In the genomic region with DNA sequence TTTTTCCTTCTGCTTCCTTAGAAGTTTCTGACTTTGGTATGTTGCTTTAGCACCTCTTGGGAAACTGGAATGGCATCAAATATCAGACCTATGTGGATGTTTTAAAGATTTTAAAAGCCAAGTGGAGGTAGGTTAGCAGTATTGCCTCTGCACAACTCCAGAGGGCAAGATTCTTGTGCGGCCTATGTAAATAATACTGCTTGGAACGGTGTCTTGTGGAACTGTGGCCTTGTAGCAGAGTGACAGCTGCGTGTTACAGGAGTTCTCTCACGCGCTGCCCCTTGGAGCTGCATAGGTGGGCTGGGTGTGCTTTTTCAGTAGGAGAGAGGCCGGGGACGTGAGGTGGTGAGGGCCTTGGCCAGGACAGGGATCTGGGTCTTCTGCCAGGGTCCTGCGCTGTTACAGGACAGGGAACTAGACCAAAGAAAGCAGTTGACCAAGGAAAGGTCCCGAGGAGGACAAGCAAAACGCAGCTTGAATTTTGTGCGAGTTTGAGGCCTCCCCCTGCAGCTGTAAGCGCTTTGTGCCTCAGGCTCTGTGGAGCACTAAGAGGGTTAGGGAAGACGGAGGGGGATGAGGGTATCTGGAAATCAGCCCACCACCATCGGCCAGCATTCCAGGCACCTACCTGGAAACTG, we compare ENCODE assay signal across 8 cellular contexts. TPM values are rescaled to one million over a fixed set of nuclear protein-coding genes. Genes with fewer than 3 reads are reported as not detected.
A peak's percentile ranks its signal among the peaks of the same experiment; 100 is the strongest.
DNase-seq lines count a peak whose midpoint lies in the region; ATAC-seq and TF ChIP-seq lines count a peak whose summit lies in the region.

No MANE protein-coding gene starts in this region.

- H3K36me3 ChIP-seq in gastrocnemius medialis: no peaks in the 10 kb centered on the region

- H3K4me3 ChIP-seq in GM12875 (ENCODE audit: low read depth, low read length) (peak overlapping the region; percentile 64), foreskin fibroblast (ENCODE audit: low read depth in 1 of 2, low read length in 2 of 2) (peak overlapping the region; percentile 64 to 73), gastrocnemius medialis (peak overlapping the region; percentile 80 to 92 (median 86))

- no peaks in the 10 kb centered on the region for H3K27me3 Mint-ChIP-seq in T-helper 17 cell

- intact Hi-C loops in gastrocnemius medialis (cut with DNase I; ENCODE audit: low total_unique reads): no loop called here

- H3K9me3 ChIP-seq in T-helper 17 cell (ENCODE audit: control insufficient read depth, low read length, poor library complexity, severe bottlenecking) (no peaks in the 10 kb centered on the region), gastrocnemius medialis (no peaks in the 10 kb centered on the region)

- H3K4me1 Mint-ChIP-seq in T-helper 17 cell: peaks cover 44% of the 10 kb centered on the region

- in situ Hi-C loops in gastrocnemius medialis (cut with MboI; ENCODE audit: low sequenced_read_pairs in 4 of 4) (no loop called here), KBM-7 (cut with MboI; ENCODE audit: low pct_unique_long_range_greater_than_20kb, low sequenced_read_pairs) (no loop called here)

- DNase-seq in T-helper 17 cell (no peak), foreskin fibroblast (no peak), gastrocnemius medialis (no peak), KBM-7 (no peak), SIG-M5 (lab: John Stamatoyannopoulos, UW) (no peak), T1000 (lab: John Stamatoyannopoulos, UW) (no peak), amygdala (lab: John Stamatoyannopoulos, UW) (no peak)

- peaks cover 11 to 15% of the 10 kb centered on the region in 2 donors for H3K4me1 ChIP-seq in gastrocnemius medialis

- ATAC-seq in T-helper 17 cell (no peak), gastrocnemius medialis (no peak)

- TF ChIP-seq CTCF in GM12875 (IDR thresholded peaks at IDR 0.05; ENCODE audit: borderline replicate concordance, insufficient read depth, low read depth, low read length): no peak
- TF ChIP-seq CTCF in foreskin fibroblast (IDR thresholded peaks at IDR 0.05; ENCODE audit: low read depth, low read length): no peak
- TF ChIP-seq CTCF in gastrocnemius medialis (IDR thresholded peaks at IDR 0.05 in 4 of 5, conservative IDR thresholded peaks at IDR 0.05 in 1 of 5): no peak

- TF ChIP-seq POLR2A in gastrocnemius medialis (IDR thresholded peaks at IDR 0.05): no peak

- H3K36me3 Mint-ChIP-seq in T-helper 17 cell (ENCODE audit: low read depth): peaks cover 7% of the 10 kb centered on the region

- no peak overlapping the region for H3K27ac ChIP-seq in gastrocnemius medialis

- H3K27me3 ChIP-seq in gastrocnemius medialis: no peaks in the 10 kb centered on the region

- peak overlapping the region; percentile 96 for H3K27ac Mint-ChIP-seq in T-helper 17 cell

- peak overlapping the region; percentile 95 for H3K4me3 Mint-ChIP-seq in T-helper 17 cell

RNA-seq across cellular contexts. Expression of a gene that starts 1.5 kb away (rescaled TPM):
- 10 to 100 TPM; 17.6 to 20.4 TPM for total RNA-seq in T-helper 17 cell
- 10 to 100 TPM; 12.1 to 17.9 (median 12.9) TPM for total RNA-seq in gastrocnemius medialis
